ENCODE assay signal across 1 cellular context in the genomic region with DNA sequence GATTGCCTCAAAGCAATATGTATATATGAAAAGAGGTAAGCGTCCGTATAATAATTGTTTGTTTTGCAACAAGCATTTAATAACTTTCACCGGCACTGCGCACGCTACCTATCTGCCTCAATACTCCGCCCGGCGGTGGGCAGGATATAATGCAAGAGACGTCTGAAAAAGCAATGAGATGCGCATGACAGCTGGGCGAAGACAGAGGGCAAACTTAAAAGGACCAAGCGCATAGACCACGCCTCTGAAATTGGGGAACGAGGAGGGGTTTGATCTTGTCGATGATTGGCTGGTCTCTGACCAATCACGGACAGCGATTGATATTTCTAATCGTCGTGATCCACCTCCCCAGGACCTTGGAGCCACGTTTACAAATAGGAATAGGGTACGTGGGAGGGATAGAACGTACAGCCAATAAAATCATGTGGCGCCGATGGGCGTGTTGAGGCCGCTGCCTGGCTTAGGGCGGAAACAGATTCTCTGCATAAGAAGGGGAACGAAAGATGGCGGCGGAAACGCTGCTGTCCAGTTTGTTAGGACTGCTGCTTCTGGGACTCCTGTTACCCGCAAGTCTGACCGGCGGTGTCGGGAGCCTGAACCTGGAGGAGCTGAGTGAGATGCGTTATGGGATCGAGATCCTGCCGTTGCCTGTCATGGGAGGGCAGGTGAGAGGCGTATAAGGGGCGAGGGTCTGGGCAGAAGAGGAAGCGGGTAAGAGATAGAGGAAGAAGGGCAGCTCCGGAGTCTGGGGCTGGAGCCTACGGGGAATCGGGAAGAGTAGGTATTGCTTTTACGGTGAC.
TF ChIP-seq lines count a peak whose summit lies in the region.

A gene with protein sequence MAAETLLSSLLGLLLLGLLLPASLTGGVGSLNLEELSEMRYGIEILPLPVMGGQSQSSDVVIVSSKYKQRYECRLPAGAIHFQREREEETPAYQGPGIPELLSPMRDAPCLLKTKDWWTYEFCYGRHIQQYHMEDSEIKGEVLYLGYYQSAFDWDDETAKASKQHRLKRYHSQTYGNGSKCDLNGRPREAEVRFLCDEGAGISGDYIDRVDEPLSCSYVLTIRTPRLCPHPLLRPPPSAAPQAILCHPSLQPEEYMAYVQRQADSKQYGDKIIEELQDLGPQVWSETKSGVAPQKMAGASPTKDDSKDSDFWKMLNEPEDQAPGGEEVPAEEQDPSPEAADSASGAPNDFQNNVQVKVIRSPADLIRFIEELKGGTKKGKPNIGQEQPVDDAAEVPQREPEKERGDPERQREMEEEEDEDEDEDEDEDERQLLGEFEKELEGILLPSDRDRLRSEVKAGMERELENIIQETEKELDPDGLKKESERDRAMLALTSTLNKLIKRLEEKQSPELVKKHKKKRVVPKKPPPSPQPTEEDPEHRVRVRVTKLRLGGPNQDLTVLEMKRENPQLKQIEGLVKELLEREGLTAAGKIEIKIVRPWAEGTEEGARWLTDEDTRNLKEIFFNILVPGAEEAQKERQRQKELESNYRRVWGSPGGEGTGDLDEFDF (plus strand): TSS at position 474 of the 800 bp plus-strand sequence. CDS start 30 bp downstream, at position 504.

TF ChIP-seq in HepG2, 621 proteins besides CTCF, POLR2A, EP300 and RAD21 (continued from another document):
- TF ChIP-seq, protein P1, sequence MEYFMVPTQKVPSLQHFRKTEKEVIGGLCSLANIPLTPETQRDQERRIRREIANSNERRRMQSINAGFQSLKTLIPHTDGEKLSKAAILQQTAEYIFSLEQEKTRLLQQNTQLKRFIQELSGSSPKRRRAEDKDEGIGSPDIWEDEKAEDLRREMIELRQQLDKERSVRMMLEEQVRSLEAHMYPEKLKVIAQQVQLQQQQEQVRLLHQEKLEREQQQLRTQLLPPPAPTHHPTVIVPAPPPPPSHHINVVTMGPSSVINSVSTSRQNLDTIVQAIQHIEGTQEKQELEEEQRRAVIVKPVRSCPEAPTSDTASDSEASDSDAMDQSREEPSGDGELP (IDR thresholded peaks at IDR 0.05; ENCODE audit: borderline replicate concordance, low read depth): peak; percentile 78; the same call in 1 of the 2 replicates
- TF ChIP-seq, protein P2, sequence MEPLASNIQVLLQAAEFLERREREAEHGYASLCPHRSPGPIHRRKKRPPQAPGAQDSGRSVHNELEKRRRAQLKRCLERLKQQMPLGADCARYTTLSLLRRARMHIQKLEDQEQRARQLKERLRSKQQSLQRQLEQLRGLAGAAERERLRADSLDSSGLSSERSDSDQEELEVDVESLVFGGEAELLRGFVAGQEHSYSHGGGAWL (CRISPR knock-in tag; IDR thresholded peaks at IDR 0.05): peak; percentile 58; the same call in 1 of the 2 replicates
- TF ChIP-seq ZNF382 (CRISPR knock-in tag; IDR thresholded peaks at IDR 0.05; ENCODE audit: borderline replicate concordance): no peak
- peak; percentile 33; the same call in 1 of the 2 replicates for TF ChIP-seq MED1 (CRISPR knock-in tag; IDR thresholded peaks at IDR 0.05)
- TF ChIP-seq ZNF547 (CRISPR knock-in tag; IDR thresholded peaks at IDR 0.05): 0 out of 2 replicates have a peak, but pooled peaks have one; percentile 53
- TF ChIP-seq ISL2 (CRISPR knock-in tag; IDR thresholded peaks at IDR 0.05): no peak
- TF ChIP-seq ERF (CRISPR knock-in tag; IDR thresholded peaks at IDR 0.05): peak; percentile 70
- peak; percentile 75; the same call in 1 of the 2 replicates for TF ChIP-seq ZNF350 (CRISPR knock-in tag; IDR thresholded peaks at IDR 0.05; ENCODE audit: borderline replicate concordance, low read depth)
- TF ChIP-seq WIZ (CRISPR knock-in tag; IDR thresholded peaks at IDR 0.05): no peak
- TF ChIP-seq CBFB (CRISPR knock-in tag; IDR thresholded peaks at IDR 0.05): no peak
- no peak for TF ChIP-seq CENPX (CRISPR knock-in tag; IDR thresholded peaks at IDR 0.05)
- no peak for TF ChIP-seq DNMT3B (CRISPR knock-in tag; conservative IDR thresholded peaks at IDR 0.05)
- TF ChIP-seq JUND (CRISPR knock-in tag; IDR thresholded peaks at IDR 0.05): no peak
- TF ChIP-seq, protein P3, sequence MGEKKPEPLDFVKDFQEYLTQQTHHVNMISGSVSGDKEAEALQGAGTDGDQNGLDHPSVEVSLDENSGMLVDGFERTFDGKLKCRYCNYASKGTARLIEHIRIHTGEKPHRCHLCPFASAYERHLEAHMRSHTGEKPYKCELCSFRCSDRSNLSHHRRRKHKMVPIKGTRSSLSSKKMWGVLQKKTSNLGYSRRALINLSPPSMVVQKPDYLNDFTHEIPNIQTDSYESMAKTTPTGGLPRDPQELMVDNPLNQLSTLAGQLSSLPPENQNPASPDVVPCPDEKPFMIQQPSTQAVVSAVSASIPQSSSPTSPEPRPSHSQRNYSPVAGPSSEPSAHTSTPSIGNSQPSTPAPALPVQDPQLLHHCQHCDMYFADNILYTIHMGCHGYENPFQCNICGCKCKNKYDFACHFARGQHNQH (CRISPR knock-in tag; IDR thresholded peaks at IDR 0.05): 0 out of 2 replicates have a peak, but pooled peaks have one; percentile 20
- TF ChIP-seq RFX1 (IDR thresholded peaks at IDR 0.05): no peak
- TF ChIP-seq ISX (CRISPR knock-in tag; conservative IDR thresholded peaks at IDR 0.05): no peak
- TF ChIP-seq ZNF501 (CRISPR knock-in tag; IDR thresholded peaks at IDR 0.05): peak; percentile 81
- TF ChIP-seq, protein P4, sequence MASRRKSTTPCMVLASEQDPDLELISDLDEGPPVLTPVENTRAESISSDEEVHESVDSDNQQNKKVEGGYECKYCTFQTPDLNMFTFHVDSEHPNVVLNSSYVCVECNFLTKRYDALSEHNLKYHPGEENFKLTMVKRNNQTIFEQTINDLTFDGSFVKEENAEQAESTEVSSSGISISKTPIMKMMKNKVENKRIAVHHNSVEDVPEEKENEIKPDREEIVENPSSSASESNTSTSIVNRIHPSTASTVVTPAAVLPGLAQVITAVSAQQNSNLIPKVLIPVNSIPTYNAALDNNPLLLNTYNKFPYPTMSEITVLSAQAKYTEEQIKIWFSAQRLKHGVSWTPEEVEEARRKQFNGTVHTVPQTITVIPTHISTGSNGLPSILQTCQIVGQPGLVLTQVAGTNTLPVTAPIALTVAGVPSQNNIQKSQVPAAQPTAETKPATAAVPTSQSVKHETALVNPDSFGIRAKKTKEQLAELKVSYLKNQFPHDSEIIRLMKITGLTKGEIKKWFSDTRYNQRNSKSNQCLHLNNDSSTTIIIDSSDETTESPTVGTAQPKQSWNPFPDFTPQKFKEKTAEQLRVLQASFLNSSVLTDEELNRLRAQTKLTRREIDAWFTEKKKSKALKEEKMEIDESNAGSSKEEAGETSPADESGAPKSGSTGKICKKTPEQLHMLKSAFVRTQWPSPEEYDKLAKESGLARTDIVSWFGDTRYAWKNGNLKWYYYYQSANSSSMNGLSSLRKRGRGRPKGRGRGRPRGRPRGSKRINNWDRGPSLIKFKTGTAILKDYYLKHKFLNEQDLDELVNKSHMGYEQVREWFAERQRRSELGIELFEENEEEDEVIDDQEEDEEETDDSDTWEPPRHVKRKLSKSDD (CRISPR knock-in tag; IDR thresholded peaks at IDR 0.05; ENCODE audit: low read depth): no peak
- TF ChIP-seq, protein P5, sequence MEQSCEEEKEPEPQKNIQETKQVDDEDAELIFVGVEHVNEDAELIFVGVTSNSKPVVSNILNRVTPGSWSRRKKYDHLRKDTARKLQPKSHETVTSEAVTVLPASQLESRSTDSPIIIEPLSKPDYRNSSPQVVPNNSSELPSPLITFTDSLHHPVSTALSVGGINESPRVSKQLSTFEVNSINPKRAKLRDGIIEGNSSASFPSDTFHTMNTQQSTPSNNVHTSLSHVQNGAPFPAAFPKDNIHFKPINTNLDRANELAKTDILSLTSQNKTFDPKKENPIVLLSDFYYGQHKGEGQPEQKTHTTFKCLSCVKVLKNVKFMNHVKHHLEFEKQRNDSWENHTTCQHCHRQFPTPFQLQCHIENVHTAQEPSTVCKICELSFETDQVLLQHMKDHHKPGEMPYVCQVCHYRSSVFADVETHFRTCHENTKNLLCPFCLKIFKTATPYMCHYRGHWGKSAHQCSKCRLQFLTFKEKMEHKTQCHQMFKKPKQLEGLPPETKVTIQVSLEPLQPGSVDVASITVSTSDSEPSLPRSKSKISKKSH (CRISPR knock-in tag; IDR thresholded peaks at IDR 0.05; ENCODE audit: borderline replicate concordance): peak; percentile 86; the same call in 1 of the 2 replicates
